In genomic region chr4:6221851-6222760, GRCh38 we compare ENCODE assay signal across 1 cellular context.
TF ChIP-seq lines count a peak whose summit lies in the region.

No MANE protein-coding gene starts in this region.

TF ChIP-seq in HepG2, 621 proteins besides CTCF, POLR2A, EP300 and RAD21:
- TF ChIP-seq PRDM15 (CRISPR knock-in tag; IDR thresholded peaks at IDR 0.05) (peak; percentile 92), ZNF792 (CRISPR knock-in tag; IDR thresholded peaks at IDR 0.05) (no peak), ZBTB42 (CRISPR knock-in tag; IDR thresholded peaks at IDR 0.05) (no peak)
